Comparison of ENCODE assay signal across 8 cellular contexts in the genomic region with DNA sequence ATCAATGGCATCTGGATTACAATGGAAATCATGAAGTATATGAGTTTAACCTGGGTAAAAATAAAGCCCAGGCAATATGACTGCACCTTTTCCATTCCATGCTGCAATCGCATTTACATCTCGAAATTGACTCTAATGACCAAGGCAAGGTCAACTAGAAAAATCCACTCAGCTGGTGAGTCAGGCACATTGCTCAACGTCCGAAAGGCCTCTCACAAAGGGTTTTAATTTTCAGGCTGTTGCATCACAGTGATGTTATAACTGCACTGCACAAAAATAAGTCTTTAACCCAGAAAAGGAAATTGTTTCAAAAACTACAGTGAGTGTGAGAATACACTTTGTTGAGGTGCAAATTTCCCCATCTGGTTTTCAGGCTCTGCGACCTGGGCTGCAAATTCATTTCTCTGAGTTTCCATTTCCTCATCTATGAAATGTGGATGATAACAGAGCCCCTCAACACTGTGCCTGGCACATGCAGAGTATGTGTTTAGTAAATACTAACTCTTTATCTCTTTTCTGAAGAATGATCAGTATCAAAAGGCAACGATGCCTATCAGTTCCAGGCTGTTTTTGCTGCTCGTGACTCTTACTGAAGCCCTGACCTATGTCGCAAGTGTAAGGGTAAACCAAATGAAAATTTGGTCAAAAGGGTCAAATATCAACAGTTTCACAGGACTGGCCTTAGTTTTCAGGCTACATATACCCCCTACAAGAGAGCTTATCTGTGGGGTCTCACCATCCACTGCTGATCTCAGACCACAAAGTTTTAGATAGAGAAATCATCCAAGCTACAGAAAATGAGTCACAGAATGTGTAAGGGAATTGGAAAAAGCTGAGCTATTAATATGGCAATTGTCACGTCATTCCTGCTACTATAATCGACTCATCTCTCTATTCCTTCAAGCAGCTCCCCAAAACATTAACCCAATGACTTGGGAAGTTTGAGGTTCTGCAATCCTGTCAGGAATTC. TPM values are rescaled to one million over a fixed set of nuclear protein-coding genes. Genes with fewer than 3 reads are reported as not detected.
DNase-seq lines count a peak whose midpoint lies in the region; ATAC-seq and TF ChIP-seq lines count a peak whose summit lies in the region.

No MANE protein-coding gene starts in this region.

- H3K4me3 ChIP-seq in mucosa of descending colon: no peak overlapping the region

- ATAC-seq in mucosa of descending colon (peak; percentile 31), HG02973 (IDR thresholded peaks at IDR 0.05; ENCODE audit: unreplicated experiment) (no peak), HG03521 (IDR thresholded peaks at IDR 0.05; ENCODE audit: unreplicated experiment) (no peak)

- intact Hi-C loops in mucosa of descending colon (cut with DNase I, micrococcal nuclease): loop anchor here (10.0 kb wide), 3 partner anchors 225 to 505 kb away; no protein-coding TSS in a partner anchor

- in situ Hi-C loops in T47D (cut with HindIII; ENCODE audit: low pct_unique_long_range_greater_than_20kb, low sequenced_read_pairs): no loop called here

- H3K9me3 ChIP-seq in mucosa of descending colon: no peaks in the 10 kb centered on the region

- no peak for TF ChIP-seq CTCF in mucosa of descending colon (IDR thresholded peaks at IDR 0.05)

- DNase-seq in EL (peak; percentile 95), NOMO-1 treated with DMSO at 0.1 percent for 48 hours (lab: John Stamatoyannopoulos, UW; ENCODE audit: unreplicated experiment) (peak; percentile 85), T47D (ENCODE audit: low read depth in 1 of 2, low spot score in 1 of 2) (peak; percentile 40 to 48), mucosa of descending colon (peak in 1 of 3 donors; percentile 29), NCI-H1048 (lab: John Stamatoyannopoulos, UW) (no peak)
- no peak for DNase-seq in activated effector memory CD4-positive, alpha-beta T cell treated with Interleukin-2 at 50 U/mL for 16 hours

- peaks cover 20% of the 10 kb centered on the region for H3K4me1 ChIP-seq in mucosa of descending colon (ENCODE audit: low read depth)

- H3K36me3 ChIP-seq in mucosa of descending colon (ENCODE audit: low read depth): no peaks in the 10 kb centered on the region

RNA-seq across cellular contexts. Expression of a gene that starts 4.1 kb away (rescaled TPM):
- total RNA-seq in mucosa of descending colon: 10 to 100 TPM; 17.7 to 41.9 (median 20.6) TPM

RNA-seq across cellular contexts. Expression of a gene that starts 57.8 kb away (rescaled TPM):
- total RNA-seq in mucosa of descending colon: 10 to 100 TPM; 18.2 to 37.2 (median 26.6) TPM

Comparison
In these comparisons a context has a peak if more than half of its experiments do, and no peak if none do; other contexts are left out.
1. DNase-seq: peak in EL (single experiment), NOMO-1 treated with DMSO at 0.1 percent for 48 hours (single experiment) and T47D (2 of 2); none in NCI-H1048 (single experiment) and activated effector memory CD4-positive, alpha-beta T cell treated with Interleukin-2 at 50 U/mL for 16 hours (single experiment).